ENCODE assay signal across 11 cellular contexts in genomic region chr2:47653909-47654789, GRCh38.
DNase-seq lines count a peak whose midpoint lies in the region; ATAC-seq and TF ChIP-seq lines count a peak whose summit lies in the region.
"Had no signal": no experiment of that assay in that cellular context is flagged by ENCODE, and none has a peak within 500 bp of the region (broad histone marks: within the 10 kb centered on the region; RNA-seq: fewer than 3 reads in every experiment).

No MANE protein-coding gene starts in this region.

- H3K27ac ChIP-seq in brain microvascular endothelial cell = no peak overlapping the region

- peaks cover 66% of the 10 kb centered on the region for H3K4me1 Mint-ChIP-seq in nephron progenitor cell
- H3K4me1 Mint-ChIP-seq: activated naive CD4-positive, alpha-beta T cell treated with anti-CD3 and anti-CD28 coated beads, Interleukin-2, amount 50 U/mL, for 24 hours had no signal

- no peaks in the 10 kb centered on the region for H3K36me3 Mint-ChIP-seq in nephron progenitor cell (ENCODE audit: low read depth)
- H3K36me3 Mint-ChIP-seq: activated naive CD4-positive, alpha-beta T cell treated with anti-CD3 and anti-CD28 coated beads, Interleukin-2, amount 50 U/mL, for 24 hours; naive B cell had no signal

- peaks cover 21% of the 10 kb centered on the region for H3K27me3 Mint-ChIP-seq in nephron progenitor cell (ENCODE audit: low read depth, poor library complexity)
- H3K27me3 Mint-ChIP-seq: activated naive CD4-positive, alpha-beta T cell treated with anti-CD3 and anti-CD28 coated beads, Interleukin-2, amount 50 U/mL, for 24 hours; naive B cell had no signal

- in situ Hi-C loops in brain microvascular endothelial cell (cut with HindIII; ENCODE audit: low pct_ligation_motif_present, low sequenced_read_pairs) = no loop called here

- DNase-seq in DMS53 treated with DMSO at 0.1 percent for 48 hours (lab: John Stamatoyannopoulos, UW; ENCODE audit: unreplicated experiment) (peak; percentile 81), M059J (ENCODE audit: low read depth) (peak; percentile 26), brain microvascular endothelial cell (peak; percentile 8), nephron progenitor cell (peak; percentile 54), CD1c-positive myeloid dendritic cell (ENCODE audit: extremely low spot score) (no peak), amniotic stem cell (lab: John Stamatoyannopoulos, UW) (no peak)
- no peak for DNase-seq in stimulated activated naive CD4-positive, alpha-beta T cell (lab: John Stamatoyannopoulos, UW)
- DNase-seq: NCI-H1105 treated with DMSO at 0.1 percent for 48 hours had no signal

- H3K27me3 ChIP-seq in brain microvascular endothelial cell (replicated peaks) = no peaks in the 10 kb centered on the region

- TF ChIP-seq CTCF in brain microvascular endothelial cell (IDR thresholded peaks at IDR 0.05; ENCODE audit: low read depth, low read length, missing control alignments) = peak; percentile 74
- peak; percentile 51 for TF ChIP-seq CTCF in nephron progenitor cell (IDR thresholded peaks at IDR 0.05)

- ATAC-seq in HG03097 (IDR thresholded peaks at IDR 0.05; ENCODE audit: low FRiP score, unreplicated experiment) = no peak

- no peak overlapping the region for H3K27ac Mint-ChIP-seq in nephron progenitor cell
- H3K27ac Mint-ChIP-seq: activated naive CD4-positive, alpha-beta T cell treated with anti-CD3 and anti-CD28 coated beads, Interleukin-2, amount 50 U/mL, for 24 hours had no signal

- no peak overlapping the region for H3K4me3 ChIP-seq in brain microvascular endothelial cell (ENCODE audit: low read depth, low read length)

- peaks cover 11% of the 10 kb centered on the region for H3K9me3 Mint-ChIP-seq in nephron progenitor cell
- H3K9me3 Mint-ChIP-seq: activated naive CD4-positive, alpha-beta T cell treated with anti-CD3 and anti-CD28 coated beads, Interleukin-2, amount 50 U/mL, for 24 hours had no signal

- H3K36me3 ChIP-seq in brain microvascular endothelial cell (replicated peaks) = no peaks in the 10 kb centered on the region

- H3K4me3 Mint-ChIP-seq in nephron progenitor cell = peak overlapping the region; percentile 24
- H3K4me3 Mint-ChIP-seq: activated naive CD4-positive, alpha-beta T cell treated with anti-CD3 and anti-CD28 coated beads, Interleukin-2, amount 50 U/mL, for 24 hours had no signal

Comparison
In these comparisons a context has a peak if more than half of its experiments do, and no peak if none do; other contexts are left out.
1. DNase-seq: peak in DMS53 treated with DMSO at 0.1 percent for 48 hours (single experiment), M059J (single experiment), brain microvascular endothelial cell (single experiment) and nephron progenitor cell (single experiment); none in CD1c-positive myeloid dendritic cell (single experiment), amniotic stem cell (single experiment) and stimulated activated naive CD4-positive, alpha-beta T cell (0 of 6).